8 cellular contexts compared by ENCODE assay signal in genomic region chr10:133373104-133373624, GRCh38. TPM values are rescaled to one million over a fixed set of nuclear protein-coding genes. Genes with fewer than 3 reads are reported as not detected.
DNase-seq lines count a peak whose midpoint lies in the region; TF ChIP-seq lines count a peak whose summit lies in the region.

TSS of gene ECHS1 (minus strand) at chr10:133373354. CDS start at chr10:133373333, 21 bp downstream.

- no peak for TF ChIP-seq CTCF in HFFc6 (IDR thresholded peaks at IDR 0.05)

- H3K27ac Mint-ChIP-seq in HFFc6: peak within 1 kb of the TSS; percentile 78
- H3K27ac Mint-ChIP-seq in activated naive CD4-positive, alpha-beta T cell treated with anti-CD3 and anti-CD28 coated beads, Interleukin-2, amount 10 ng/mL, durations not matched to agents 7 days and 5 days: peak within 1 kb of the TSS; percentile 85

- H3K27ac ChIP-seq in SK-N-MC: no peak within 1 kb of the TSS

- peak within 1 kb of the TSS; percentile 63 for H3K9ac ChIP-seq in SK-N-MC (ENCODE audit: insufficient read length)

- H3K9me3 ChIP-seq in SK-N-MC (ENCODE audit: low read depth, low read length): no peaks in the 10 kb centered on the region

- H3K9me3 Mint-ChIP-seq in HFFc6: no peaks in the 10 kb centered on the region
- no peaks in the 10 kb centered on the region for H3K9me3 Mint-ChIP-seq in activated naive CD4-positive, alpha-beta T cell treated with anti-CD3 and anti-CD28 coated beads, Interleukin-2, amount 10 ng/mL, durations not matched to agents 7 days and 5 days

- H3K4me3 ChIP-seq in SK-N-MC: peak within 1 kb of the TSS; percentile 74

- DNase-seq in GM03348 (ENCODE audit: low spot score) (peak; percentile 99), HFFc6 (peak; percentile 85), NAMALWA (ENCODE audit: low spot score) (peak; percentile 94), SK-N-MC (ENCODE audit: low read depth, low spot score) (no peak), germinal center (ENCODE audit: low spot score) (peak; percentile 95), nucleus accumbens (lab: John Stamatoyannopoulos, UW) (peak in 55 of 56 donors; percentile 45 to 97 (median 86)), superior temporal gyrus (ENCODE audit: extremely low spot score) (peak; percentile 91)
- peak; percentile 96 for DNase-seq in activated naive CD4-positive, alpha-beta T cell treated with anti-CD3 and anti-CD28 coated beads, Interleukin-2, amount 10 ng/mL, durations not matched to agents 7 days and 5 days

- peak within 1 kb of the TSS; percentile 92 for H3K4me3 Mint-ChIP-seq in HFFc6
- H3K4me3 Mint-ChIP-seq in activated naive CD4-positive, alpha-beta T cell treated with anti-CD3 and anti-CD28 coated beads, Interleukin-2, amount 10 ng/mL, durations not matched to agents 7 days and 5 days: peak within 1 kb of the TSS; percentile 75

- CTCF ChIA-PET in activated naive CD4-positive, alpha-beta T cell treated with anti-CD3 and anti-CD28 coated beads, Interleukin-2, amount 10 ng/mL, durations not matched to agents 7 days and 5 days (lab: Charles Lee): interaction anchor here (0.6 kb wide), 1 partner anchor 43 kb away, joined by 3 read pairs; no protein-coding TSS in a partner anchor

- peaks cover 6% of the 10 kb centered on the region for H3K4me1 Mint-ChIP-seq in HFFc6 (ENCODE audit: low read depth)
- peaks cover 19% of the 10 kb centered on the region for H3K4me1 Mint-ChIP-seq in activated naive CD4-positive, alpha-beta T cell treated with anti-CD3 and anti-CD28 coated beads, Interleukin-2, amount 10 ng/mL, durations not matched to agents 7 days and 5 days

- peaks cover 12% of the 10 kb centered on the region; the same call in 1 of the 2 replicates for H3K36me3 Mint-ChIP-seq in HFFc6 (ENCODE audit: low read depth)
- H3K36me3 Mint-ChIP-seq in activated naive CD4-positive, alpha-beta T cell treated with anti-CD3 and anti-CD28 coated beads, Interleukin-2, amount 10 ng/mL, durations not matched to agents 7 days and 5 days: peaks cover 7% of the 10 kb centered on the region

- H3K36me3 ChIP-seq in SK-N-MC (ENCODE audit: insufficient read depth, low read length): no peaks in the 10 kb centered on the region; the same call in 1 of the 2 replicates

- no peaks in the 10 kb centered on the region; the same call in 1 of the 2 replicates for H3K27me3 Mint-ChIP-seq in HFFc6 (ENCODE audit: insufficient read depth)
- H3K27me3 Mint-ChIP-seq in activated naive CD4-positive, alpha-beta T cell treated with anti-CD3 and anti-CD28 coated beads, Interleukin-2, amount 10 ng/mL, durations not matched to agents 7 days and 5 days: peaks cover 26% of the 10 kb centered on the region

RNA-seq across cellular contexts. Expression of gene ECHS1, which starts in this region (rescaled TPM):
- 100 to 1,000 TPM; 105 to 137 (median 114) TPM for total RNA-seq in HFFc6 (2021; fragmentation: NEBNext Ultra II Directional; extraction: Animal tissue kit (Norgen Biotek cat#: 25700))
